ENCODE assay signal across 15 cellular contexts in genomic region chr15:69980311-69981059, GRCh38.
DNase-seq lines count a peak whose midpoint lies in the region; ATAC-seq and TF ChIP-seq lines count a peak whose summit lies in the region.
"Had no signal": no experiment of that assay in that cellular context is flagged by ENCODE, and none has a peak within 500 bp of the region (broad histone marks: within the 10 kb centered on the region; RNA-seq: fewer than 3 reads in every experiment).

No MANE protein-coding gene starts in this region.

- intact Hi-C loops in prostate gland (cut with DNase I) = no loop called here

- no peaks in the 10 kb centered on the region for H3K9me2 ChIP-seq in MM.1S (replicated peaks; ENCODE audit: insufficient read depth, low read length)

- TF ChIP-seq POLR2A in prostate gland (IDR thresholded peaks at IDR 0.05) = no peak

- H3K27ac Mint-ChIP-seq in memory B cell = peak overlapping the region; percentile 97
- H3K27ac Mint-ChIP-seq: dendritic cell treated with granulocyte-macrophage colony-stimulating factor and Interleukin-4, amounts not matched to agents 40 ng/mL and 50 ng/mL, for 4 days had no signal

- H3K4me2 ChIP-seq in MM.1S (ENCODE audit: low read depth, low read length) = peak overlapping the region; percentile 69
- H3K4me2 ChIP-seq: hepatocyte had no signal

- H3K27ac ChIP-seq in MM.1S (ENCODE audit: low read length) (peak overlapping the region; percentile 93), prostate gland (no peak overlapping the region)
- H3K27ac ChIP-seq: esophagus squamous epithelium, hepatocyte, psoas muscle, thoracic aorta had no signal

- H3F3A ChIP-seq in MM.1S (ENCODE audit: insufficient read depth, low read length) = peaks cover 28% of the 10 kb centered on the region

- no peak overlapping the region for H3K4me3 ChIP-seq in GM12875 (ENCODE audit: low read depth, low read length)
- H3K4me3 ChIP-seq in MM.1S (ENCODE audit: low read length) = no peak overlapping the region; the same call in 1 of the 2 replicates
- no peak overlapping the region for H3K4me3 ChIP-seq in prostate gland
- H3K4me3 ChIP-seq: esophagus squamous epithelium, hepatocyte, psoas muscle, thoracic aorta had no signal

- no peaks in the 10 kb centered on the region for H3K79me2 ChIP-seq in MM.1S (ENCODE audit: low read length)
- H3K79me2 ChIP-seq: hepatocyte had no signal

- H3K4me1 Mint-ChIP-seq in memory B cell = peaks cover 50% of the 10 kb centered on the region

- peak; percentile 73 for DNase-seq in MM.1S
- peak in 1 of 2 donors; percentile 10 for DNase-seq in memory B cell (ENCODE audit: low spot score in 2 of 2)
- DNase-seq in NCI-H2081 (lab: John Stamatoyannopoulos, UW) = no peak
- DNase-seq in prostate gland (ENCODE audit: low spot score) = no peak
- no peak for DNase-seq in globus pallidus (ENCODE audit: low spot score)
- DNase-seq: activated gamma-delta T cell treated with Interleukin-2 at 50 U/mL for 16 hours, PC-3, psoas muscle had no signal

- H3K9ac ChIP-seq in MM.1S (ENCODE audit: low read length) = peak overlapping the region; percentile 59

- H3K9me3 ChIP-seq in MM.1S (replicated peaks; ENCODE audit: insufficient read depth, low read length) = no peaks in the 10 kb centered on the region
- H3K9me3 ChIP-seq in prostate gland = no peaks in the 10 kb centered on the region
- H3K9me3 ChIP-seq: esophagus squamous epithelium, psoas muscle had no signal

- 71% methylated on average over 7 of the region's 7 CpGs for WGBS in prostate gland

- no peaks in the 10 kb centered on the region for H3K9me3 Mint-ChIP-seq in memory B cell
- H3K9me3 Mint-ChIP-seq: dendritic cell treated with granulocyte-macrophage colony-stimulating factor and Interleukin-4, amounts not matched to agents 40 ng/mL and 50 ng/mL, for 4 days had no signal

- H3K36me3 ChIP-seq in MM.1S (replicated peaks; ENCODE audit: insufficient read depth, low read length) (no peaks in the 10 kb centered on the region), prostate gland (no peaks in the 10 kb centered on the region)
- H3K36me3 ChIP-seq: esophagus squamous epithelium, thoracic aorta had no signal

- no peaks in the 10 kb centered on the region for H3K36me3 Mint-ChIP-seq in memory B cell

- TF ChIP-seq CTCF in GM12875 (IDR thresholded peaks at IDR 0.05; ENCODE audit: borderline replicate concordance, insufficient read depth, low read depth, low read length) (peak; percentile 26; the same call in 1 of the 2 replicates), MM.1S (IDR thresholded peaks at IDR 0.05; ENCODE audit: low read length) (peak; percentile 41), prostate gland (IDR thresholded peaks at IDR 0.05) (no peak)

- H2AFZ ChIP-seq in MM.1S (ENCODE audit: low read length) = no peak overlapping the region
- H2AFZ ChIP-seq: hepatocyte had no signal

- no peaks in the 10 kb centered on the region for H3K27me3 Mint-ChIP-seq in memory B cell

- H4K20me1 ChIP-seq in MM.1S (ENCODE audit: insufficient read depth, low read length) = no peaks in the 10 kb centered on the region

- H3K4me3 Mint-ChIP-seq in memory B cell = peak overlapping the region; percentile 81
- H3K4me3 Mint-ChIP-seq: dendritic cell treated with granulocyte-macrophage colony-stimulating factor and Interleukin-4, amounts not matched to agents 40 ng/mL and 50 ng/mL, for 4 days had no signal

- ATAC-seq in GM19397 (IDR thresholded peaks at IDR 0.05; ENCODE audit: unreplicated experiment) = peak; percentile 25
- peak; percentile 16 for ATAC-seq in memory B cell (ENCODE audit: low read depth)
- no peak for ATAC-seq in GM18858 (IDR thresholded peaks at IDR 0.05; ENCODE audit: unreplicated experiment)
- ATAC-seq: PC-3, psoas muscle had no signal

- H3K4me1 ChIP-seq in MM.1S (ENCODE audit: low read length) (peaks cover 39% of the 10 kb centered on the region), prostate gland (replicated peaks) (no peaks in the 10 kb centered on the region)
- H3K4me1 ChIP-seq: esophagus squamous epithelium, psoas muscle had no signal

- H3K27me3 ChIP-seq in MM.1S (replicated peaks; ENCODE audit: insufficient read depth, low read length) = no peaks in the 10 kb centered on the region
- H3K27me3 ChIP-seq in prostate gland (replicated peaks; ENCODE audit: insufficient read depth) = no peaks in the 10 kb centered on the region

Comparison
In these comparisons a context has a peak if more than half of its experiments do, and no peak if none do; other contexts are left out.
1. CTCF ChIP-seq: peak in GM12875 (single experiment) and MM.1S (single experiment); none in prostate gland (0 of 4).